24 cellular contexts compared by ENCODE assay signal in the genomic region with DNA sequence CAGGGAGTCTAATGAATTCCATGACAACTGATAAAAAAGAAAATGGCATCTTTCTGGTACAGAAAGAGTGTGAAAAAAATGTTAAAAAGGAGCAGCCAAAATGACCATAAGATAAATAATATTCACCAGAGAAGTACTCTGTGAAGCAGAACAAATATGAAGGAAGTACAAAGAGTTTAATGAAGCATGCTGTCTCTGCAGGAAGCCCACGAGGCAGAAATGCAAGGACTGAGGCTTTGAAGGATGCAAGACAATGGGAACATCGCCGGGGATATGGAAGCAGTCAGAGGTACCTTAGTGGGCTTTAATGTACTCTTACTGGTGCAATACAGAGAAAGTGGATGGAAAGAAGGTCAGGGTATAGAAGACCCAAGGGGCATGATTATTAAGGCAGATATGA. TPM values are rescaled to one million over a fixed set of nuclear protein-coding genes. Genes with fewer than 3 reads are reported as not detected.
DNase-seq lines count a peak whose midpoint lies in the region; ATAC-seq and TF ChIP-seq lines count a peak whose summit lies in the region.
"Had no signal": no experiment of that assay in that cellular context is flagged by ENCODE, and none has a peak within 500 bp of the region (broad histone marks: within the 10 kb centered on the region; RNA-seq: fewer than 3 reads in every experiment).

No MANE protein-coding gene starts in this region.

- no peaks in the 10 kb centered on the region for H3K36me3 ChIP-seq in BLaER1 treated with 17β-estradiol and CSF1 and Interleukin-3, amounts not matched to agents 10 nM and 100 nM
- no peaks in the 10 kb centered on the region for H3K36me3 ChIP-seq in SU-DHL-6 (ENCODE audit: low read length)
- H3K36me3 ChIP-seq: MG63, SJSA1 had no signal

- no peak overlapping the region for H3K27ac ChIP-seq in BLaER1 treated with 17β-estradiol and CSF1 and Interleukin-3, amounts not matched to agents 10 nM and 100 nM
- no peak overlapping the region for H3K27ac ChIP-seq in SU-DHL-6 (ENCODE audit: low read depth, low read length)
- H3K27ac ChIP-seq: SJSA1 had no signal

- no peaks in the 10 kb centered on the region for H3F3A ChIP-seq in SU-DHL-6 (ENCODE audit: insufficient read depth)

- H3K27me3 ChIP-seq in BLaER1 treated with 17β-estradiol and CSF1 and Interleukin-3, amounts not matched to agents 10 nM and 100 nM = no peaks in the 10 kb centered on the region
- H3K27me3 ChIP-seq in SU-DHL-6 (ENCODE audit: low read length) = no peaks in the 10 kb centered on the region
- H3K27me3 ChIP-seq: BE2C, MG63, SJSA1 had no signal

- H3K4me3 ChIP-seq in BLaER1 treated with 17β-estradiol and CSF1 and Interleukin-3, amounts not matched to agents 10 nM and 100 nM = no peak overlapping the region
- no peak overlapping the region for H3K4me3 ChIP-seq in SU-DHL-6 (ENCODE audit: insufficient read depth, low read length, poor library complexity, severe bottlenecking)
- H3K4me3 ChIP-seq: GM23338, MG63, SJSA1 had no signal

- peaks cover 0 to 9% (median 0%) of the 10 kb centered on the region in 11 experiments; a peak in 1 of 22 replicates for H3K9me3 ChIP-seq in BLaER1 treated with 17β-estradiol and CSF1 and Interleukin-3, amounts not matched to agents 10 nM and 100 nM (replicated peaks in 1 of 11)
- H3K9me3 ChIP-seq in SU-DHL-6 (ENCODE audit: insufficient read depth, low read length) = no peaks in the 10 kb centered on the region
- H3K9me3 ChIP-seq: BE2C, MG63, SJSA1 had no signal

- peak in 2 of 3 experiments; percentile 10 to 54 for DNase-seq in NCI-H1417 (lab: John Stamatoyannopoulos, UW)
- DNase-seq in NCI-H1417 treated with DMSO at 0.1 percent for 48 hours (lab: John Stamatoyannopoulos, UW) = no peak
- DNase-seq in renal cortical epithelial cell (ENCODE audit: low read depth) = peak; percentile 11
- DNase-seq in stimulated activated CD4-positive, alpha-beta T cell treated with anti-CD3 and anti-CD28 coated beads, Interleukin-4, amount 100 ng/mL, for 1 hour = no peak
- DNase-seq: 8988T; ACHN; BE2C; CD4-positive, CD25-positive, alpha-beta regulatory T cell; DMS153; H9; HFFc6; KG1; MG63; NCI-H1105 treated with DMSO at 0.1 percent for 48 hours; NCI-H187; NCI-H446 treated with DMSO at 0.1 percent for 48 hours; NCI-H526; Right ventricle myocardium superior; RPMI8226 had no signal

- H3K79me2 ChIP-seq in SU-DHL-6 (ENCODE audit: insufficient read depth, low read length) = no peaks in the 10 kb centered on the region

- H3K4me1 ChIP-seq in BLaER1 treated with 17β-estradiol and CSF1 and Interleukin-3, amounts not matched to agents 10 nM and 100 nM = peaks cover under 1 to 13% (median 10%) of the 10 kb centered on the region in 10 experiments; a peak in 15 of 20 replicates
- H3K4me1 ChIP-seq: SJSA1 had no signal

- H3K9me2 ChIP-seq in SU-DHL-6 (replicated peaks; ENCODE audit: insufficient read depth, low read length) = no peaks in the 10 kb centered on the region

- no peak for ATAC-seq in HG03460 (IDR thresholded peaks at IDR 0.05; ENCODE audit: unreplicated experiment)
- ATAC-seq: GM23338 had no signal

- H3K4me2 ChIP-seq in BLaER1 treated with 17β-estradiol and CSF1 and Interleukin-3, amounts not matched to agents 10 nM and 100 nM = peak overlapping the region in 8 of 11 experiments; percentile 16 to 50 (median 36); a peak in 15 of 22 replicates
- no peak overlapping the region for H3K4me2 ChIP-seq in SU-DHL-6 (ENCODE audit: low read depth, low read length, poor library complexity, severe bottlenecking)
- H3K4me2 ChIP-seq: GM23338 had no signal

- no peaks in the 10 kb centered on the region for H4K20me1 ChIP-seq in BLaER1 treated with 17β-estradiol and CSF1 and Interleukin-3, amounts not matched to agents 10 nM and 100 nM
- no peaks in the 10 kb centered on the region for H4K20me1 ChIP-seq in SU-DHL-6 (ENCODE audit: low read depth, low read length)

- H3K9ac ChIP-seq in BLaER1 treated with 17β-estradiol and CSF1 and Interleukin-3, amounts not matched to agents 10 nM and 100 nM = no peak overlapping the region
- no peak overlapping the region for H3K9ac ChIP-seq in SU-DHL-6 (ENCODE audit: low read length)

- H2AFZ ChIP-seq in SU-DHL-6 (ENCODE audit: low read depth, low read length, severe bottlenecking) = peak overlapping the region; percentile 15
- H2AFZ ChIP-seq: GM23338 had no signal

- TF ChIP-seq CTCF in SU-DHL-6 (IDR thresholded peaks at IDR 0.05; ENCODE audit: insufficient read depth, low read length, poor library complexity, severe bottlenecking) = no peak

RNA-seq across cellular contexts. Expression of a gene that starts 50.7 kb away (rescaled TPM):
- not detected in 2 replicates for total RNA-seq in renal cortical epithelial cell
- total RNA-seq: CD4-positive, CD25-positive, alpha-beta regulatory T cell; GM23338; H9; HFFc6; Right ventricle myocardium superior; SJSA1 had no signal

Comparison
In these comparisons a context has a peak if more than half of its experiments do, and no peak if none do; other contexts are left out.
1. DNase-seq: peak in NCI-H1417 (2 of 3) and renal cortical epithelial cell (single experiment); none in NCI-H1417 treated with DMSO at 0.1 percent for 48 hours (single experiment) and stimulated activated CD4-positive, alpha-beta T cell treated with anti-CD3 and anti-CD28 coated beads, Interleukin-4, amount 100 ng/mL, for 1 hour (single experiment).